Comparison of ENCODE assay signal across 17 cellular contexts in genomic region chr6:16150098-16150497, GRCh38.
"Had no signal": no experiment of that assay in that cellular context is flagged by ENCODE, and none has a peak within 500 bp of the region (broad histone marks: within the 10 kb centered on the region; RNA-seq: fewer than 3 reads in every experiment).

No MANE protein-coding gene starts in this region.

- DNase-seq: activated CD4-positive, alpha-beta memory T cell treated with anti-CD3 and anti-CD28 coated beads for 36 hours; activated CD4-positive, CD25-positive, alpha-beta regulatory T cell treated with anti-CD3 and anti-CD28 coated beads, Interleukin-2, amount 50 U/mL, for 72 hours; activated gamma-delta T cell; activated naive CD8-positive, alpha-beta T cell treated with anti-CD3 and anti-CD28 coated beads, Interleukin-2, amount 50 U/mL, for 24 hours; activated T-cell treated with anti-CD3 and anti-CD28 coated beads, Interleukin-2, amount 50 U/mL, for 4 hours; dorsolateral prefrontal cortex; esophagus squamous epithelium; foreskin fibroblast; glutamatergic neuron; left cardiac atrium; naive thymus-derived CD8-positive, alpha-beta T cell; ovary; retina; small intestine; transverse colon had no signal

- H3K27me3 Mint-ChIP-seq: activated CD4-positive, alpha-beta memory T cell treated with anti-CD3 and anti-CD28 coated beads for 36 hours; activated naive CD8-positive, alpha-beta T cell treated with anti-CD3 and anti-CD28 coated beads, Interleukin-2, amount 50 U/mL, for 24 hours; naive thymus-derived CD8-positive, alpha-beta T cell; stimulated activated memory B cell treated with anti-CD40 and anti-IgM and Interleukin-4, amounts not matched to agents 10 μg/mL and 1 μg/mL and 100 μg/mL, for 72 hours had no signal

- H3K4me3 Mint-ChIP-seq: activated CD4-positive, alpha-beta memory T cell treated with anti-CD3 and anti-CD28 coated beads for 36 hours; activated naive CD8-positive, alpha-beta T cell treated with anti-CD3 and anti-CD28 coated beads, Interleukin-2, amount 50 U/mL, for 24 hours; activated T-cell treated with anti-CD3 and anti-CD28 coated beads, Interleukin-2, amount 50 U/mL, for 4 hours; stimulated activated memory B cell treated with anti-CD40 and anti-IgM and Interleukin-4, amounts not matched to agents 10 μg/mL and 1 μg/mL and 100 μg/mL, for 72 hours had no signal

- H3K4me1 Mint-ChIP-seq: stimulated activated memory B cell treated with anti-CD40 and anti-IgM and Interleukin-4, amounts not matched to agents 10 μg/mL and 1 μg/mL and 100 μg/mL, for 72 hours had no signal

- H3K27ac Mint-ChIP-seq: activated CD4-positive, alpha-beta memory T cell treated with anti-CD3 and anti-CD28 coated beads for 36 hours; activated naive CD8-positive, alpha-beta T cell treated with anti-CD3 and anti-CD28 coated beads, Interleukin-2, amount 50 U/mL, for 24 hours; stimulated activated memory B cell treated with anti-CD40 and anti-IgM and Interleukin-4, amounts not matched to agents 10 μg/mL and 1 μg/mL and 100 μg/mL, for 72 hours had no signal

- ATAC-seq: activated naive CD8-positive, alpha-beta T cell treated with anti-CD3 and anti-CD28 coated beads, Interleukin-2, amount 50 U/mL, for 24 hours; activated T-cell treated with anti-CD3 and anti-CD28 coated beads, Interleukin-2, amount 50 U/mL, for 4 hours; left cardiac atrium; SK-N-SH treated with all-trans-retinoic acid at 6 μM for 48 hours; stimulated activated memory B cell treated with anti-CD40 and anti-IgM and Interleukin-4, amounts not matched to agents 10 μg/mL and 1 μg/mL and 100 μg/mL, for 72 hours had no signal
